Comparison of ENCODE assay signal across 1 cellular context in genomic region chr4:20809796-20810195, GRCh38.
TF ChIP-seq lines count a peak whose summit lies in the region.

No MANE protein-coding gene starts in this region.

TF ChIP-seq in WTC11, 78 proteins besides CTCF, POLR2A, EP300 and RAD21 (continued from another document):
- TF ChIP-seq ATF6 (CRISPR knock-in tag; IDR thresholded peaks at IDR 0.05), result no peak
- no peak for TF ChIP-seq IRF1 (CRISPR knock-in tag; IDR thresholded peaks at IDR 0.05)
- TF ChIP-seq ATF2 (CRISPR knock-in tag; IDR thresholded peaks at IDR 0.05; ENCODE audit: borderline replicate concordance, low read depth), result no peak
- no peak for TF ChIP-seq ZNF317 (CRISPR knock-in tag; IDR thresholded peaks at IDR 0.05; ENCODE audit: borderline replicate concordance, low read depth)
- no peak for TF ChIP-seq ZNF263 (CRISPR knock-in tag; IDR thresholded peaks at IDR 0.05; ENCODE audit: low read depth)
- TF ChIP-seq ZNF396 (CRISPR knock-in tag; IDR thresholded peaks at IDR 0.05; ENCODE audit: borderline replicate concordance), result no peak
- TF ChIP-seq E2F4 (CRISPR knock-in tag; IDR thresholded peaks at IDR 0.05; ENCODE audit: borderline replicate concordance, low read depth), result no peak
- TF ChIP-seq AR (CRISPR knock-in tag; IDR thresholded peaks at IDR 0.05), result no peak
- no peak for TF ChIP-seq RELA (CRISPR knock-in tag; IDR thresholded peaks at IDR 0.05; ENCODE audit: borderline replicate concordance)
